Comparison of ENCODE assay signal across 9 cellular contexts in the genomic region with DNA sequence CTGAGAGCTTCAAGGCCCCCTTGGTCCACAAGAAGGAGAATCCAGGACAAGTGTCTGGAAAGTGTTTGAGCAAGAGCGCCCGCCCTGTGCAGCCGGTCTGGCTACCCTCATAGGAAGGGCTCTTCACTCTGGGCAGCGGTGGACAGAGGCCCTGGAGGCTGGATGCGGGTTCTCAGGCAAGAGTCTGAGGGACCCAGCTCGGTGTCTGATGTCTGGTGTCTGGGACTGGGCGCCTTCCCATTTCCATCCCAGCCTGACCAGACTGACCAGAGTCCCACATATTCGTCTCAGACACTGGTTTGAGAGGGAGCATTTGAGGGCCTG. TPM values are rescaled to one million over a fixed set of nuclear protein-coding genes. Genes with fewer than 3 reads are reported as not detected.
DNase-seq lines count a peak whose midpoint lies in the region; ATAC-seq and TF ChIP-seq lines count a peak whose summit lies in the region.
"Had no signal": no experiment of that assay in that cellular context is flagged by ENCODE, and none has a peak within 500 bp of the region (broad histone marks: within the 10 kb centered on the region; RNA-seq: fewer than 3 reads in every experiment).

No MANE protein-coding gene starts in this region.

- CTCF ChIA-PET in RWPE1 (lab: Yijun Ruan, JAX), result interaction anchor here (0.6 to 1.5 kb wide), 2 partner anchors 16 to 1883 kb away, joined by 3 read pairs; no protein-coding TSS in a partner anchor

- TF ChIP-seq CTCF in RWPE1 (conservative IDR thresholded peaks at IDR 0.05; ENCODE audit: low read depth) (no peak), mesothelial cell of epicardium (IDR thresholded peaks at IDR 0.05; ENCODE audit: unreplicated experiment) (no peak), thyroid gland (IDR thresholded peaks at IDR 0.05) (no peak)

- H3K4me3 Mint-ChIP-seq in dendritic cell treated with granulocyte-macrophage colony-stimulating factor and Interleukin-4, amounts not matched to agents 40 ng/mL and 50 ng/mL, for 4 days, result peak overlapping the region; percentile 40
- peak overlapping the region; percentile 30 for H3K4me3 Mint-ChIP-seq in mesothelial cell of epicardium

- H3K9me3 ChIP-seq in thyroid gland, result no peaks in the 10 kb centered on the region
- H3K9me3 ChIP-seq: colonic mucosa had no signal

- intact Hi-C loops in dendritic cell treated with granulocyte-macrophage colony-stimulating factor and Interleukin-4, amounts not matched to agents 40 ng/mL and 50 ng/mL, for 4 days (cut with micrococcal nuclease), result no loop called here
- intact Hi-C loops in thyroid gland (cut with DNase I), result no loop called here

- H3K36me3 Mint-ChIP-seq in dendritic cell treated with granulocyte-macrophage colony-stimulating factor and Interleukin-4, amounts not matched to agents 40 ng/mL and 50 ng/mL, for 4 days (ENCODE audit: low read depth), result peaks cover 20% of the 10 kb centered on the region
- no peaks in the 10 kb centered on the region for H3K36me3 Mint-ChIP-seq in mesothelial cell of epicardium

- no peak for ATAC-seq in GM21786 (IDR thresholded peaks at IDR 0.05; ENCODE audit: unreplicated experiment)

- DNase-seq in RWPE1 (ENCODE audit: low spot score) (no peak), mesothelial cell of epicardium (ENCODE audit: low spot score in 2 of 2, unreplicated experiment in 2 of 2) (no peak), thyroid gland (no peak), NCI-H2081 treated with DMSO at 0.1 percent for 48 hours (lab: John Stamatoyannopoulos, UW) (no peak)
- DNase-seq in activated T-cell treated with anti-CD3 and anti-CD28 coated beads, Interleukin-2, amount 50 U/mL, for 48 hours, result no peak
- DNase-seq: colonic mucosa had no signal

- peak in 1 of 2 donors; percentile 59 for TF ChIP-seq POLR2A in thyroid gland (IDR thresholded peaks at IDR 0.05)

- no peaks in the 10 kb centered on the region for H3K27me3 Mint-ChIP-seq in dendritic cell treated with granulocyte-macrophage colony-stimulating factor and Interleukin-4, amounts not matched to agents 40 ng/mL and 50 ng/mL, for 4 days
- H3K27me3 Mint-ChIP-seq in mesothelial cell of epicardium (ENCODE audit: low read depth), result no peaks in the 10 kb centered on the region

- no peak overlapping the region for H3K4me3 ChIP-seq in thyroid gland (replicated peaks in 1 of 3)
- H3K4me3 ChIP-seq: colonic mucosa had no signal

- peak overlapping the region; percentile 64 for H3K27ac Mint-ChIP-seq in dendritic cell treated with granulocyte-macrophage colony-stimulating factor and Interleukin-4, amounts not matched to agents 40 ng/mL and 50 ng/mL, for 4 days
- H3K27ac Mint-ChIP-seq in mesothelial cell of epicardium, result peak overlapping the region; percentile 52

- H3K4me1 Mint-ChIP-seq in dendritic cell treated with granulocyte-macrophage colony-stimulating factor and Interleukin-4, amounts not matched to agents 40 ng/mL and 50 ng/mL, for 4 days (ENCODE audit: low read depth), result peaks cover 80% of the 10 kb centered on the region
- peaks cover 59% of the 10 kb centered on the region for H3K4me1 Mint-ChIP-seq in mesothelial cell of epicardium

- no peaks in the 10 kb centered on the region for H3K36me3 ChIP-seq in thyroid gland
- H3K36me3 ChIP-seq: colonic mucosa had no signal

- no peaks in the 10 kb centered on the region for H3K9me3 Mint-ChIP-seq in dendritic cell treated with granulocyte-macrophage colony-stimulating factor and Interleukin-4, amounts not matched to agents 40 ng/mL and 50 ng/mL, for 4 days
- H3K9me3 Mint-ChIP-seq in mesothelial cell of epicardium, result no peaks in the 10 kb centered on the region

- H3K27ac ChIP-seq in RWPE1 (peak overlapping the region; percentile 99), thyroid gland (peak overlapping the region; percentile 90 to 92 (median 90))
- H3K27ac ChIP-seq: colonic mucosa, SK-N-MC had no signal

- POLR2A ChIA-PET in RWPE1 (lab: Yijun Ruan, JAX; ENCODE audit: low non-redundant PET), result interaction anchor here (1.9 kb wide), 1 partner anchor 10 kb away, joined by 7 read pairs; no protein-coding TSS in a partner anchor

- no peaks in the 10 kb centered on the region for H3K27me3 ChIP-seq in thyroid gland
- H3K27me3 ChIP-seq: colonic mucosa had no signal

- H3K4me1 ChIP-seq in thyroid gland, result peaks cover 89 to 99% of the 10 kb centered on the region in 2 donors

- 27 to 50% methylated on average over 2 to 5 of the region's 8 CpGs for WGBS in thyroid gland, 2 donors

RNA-seq across cellular contexts. Expression of gene HK1, which starts 59.8 kb away (rescaled TPM):
- total RNA-seq in mesothelial cell of epicardium (61.8 to 68.7 TPM (median 65.6 TPM) in 3 replicates), thyroid gland (100 to 1,000 TPM; 106 to 231 (median 189) TPM)
